1 cellular context compared by ENCODE assay signal in the genomic region with DNA sequence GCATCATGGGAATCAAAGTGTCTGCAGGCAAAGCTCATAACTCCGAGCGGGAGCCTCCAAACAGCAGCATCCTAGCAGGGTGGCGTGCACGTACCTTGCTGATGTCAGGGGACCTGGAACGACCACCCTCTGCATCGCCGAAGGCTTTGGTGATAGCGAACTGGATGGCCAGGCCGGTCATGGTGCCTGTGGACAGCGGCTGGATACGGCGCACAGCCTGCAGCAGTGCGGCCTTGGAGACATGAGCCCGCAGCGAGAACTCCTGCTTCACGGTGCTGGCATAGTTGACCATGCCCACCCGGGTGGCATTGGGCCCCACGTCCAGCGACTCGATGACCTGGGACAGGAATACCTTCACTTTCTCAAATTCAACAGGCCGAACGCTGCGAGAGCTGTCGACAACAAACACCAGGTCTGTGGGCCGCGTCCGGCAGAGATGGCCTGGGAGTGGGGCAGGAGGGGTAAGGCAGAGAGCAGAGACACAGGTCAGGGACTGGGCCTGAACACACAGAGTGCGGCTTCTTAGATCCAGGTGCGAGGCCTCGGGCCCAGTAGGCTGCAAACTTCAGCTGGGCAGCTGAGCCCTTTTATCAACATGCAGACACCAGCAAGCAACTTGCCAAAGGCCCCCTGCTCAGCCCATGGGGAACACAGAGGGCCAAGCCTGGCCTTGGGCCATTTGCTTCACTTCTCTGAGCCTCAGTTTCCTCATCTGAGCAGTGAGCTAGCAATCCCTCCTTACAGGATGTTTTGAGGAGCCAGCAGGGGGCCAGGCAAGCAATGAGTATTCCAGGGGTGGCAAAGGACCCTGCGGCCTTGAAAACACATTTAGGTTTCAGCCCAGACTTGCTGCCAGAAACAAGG.
TF ChIP-seq lines count a peak whose summit lies in the region.

No MANE protein-coding gene starts in this region.

TF ChIP-seq in SK-N-SH treated with all-trans-retinoic acid at 6 μM for 48 hours, 23 proteins besides CTCF, POLR2A, EP300 and RAD21 (continued from another document):
- TF ChIP-seq, protein P1, sequence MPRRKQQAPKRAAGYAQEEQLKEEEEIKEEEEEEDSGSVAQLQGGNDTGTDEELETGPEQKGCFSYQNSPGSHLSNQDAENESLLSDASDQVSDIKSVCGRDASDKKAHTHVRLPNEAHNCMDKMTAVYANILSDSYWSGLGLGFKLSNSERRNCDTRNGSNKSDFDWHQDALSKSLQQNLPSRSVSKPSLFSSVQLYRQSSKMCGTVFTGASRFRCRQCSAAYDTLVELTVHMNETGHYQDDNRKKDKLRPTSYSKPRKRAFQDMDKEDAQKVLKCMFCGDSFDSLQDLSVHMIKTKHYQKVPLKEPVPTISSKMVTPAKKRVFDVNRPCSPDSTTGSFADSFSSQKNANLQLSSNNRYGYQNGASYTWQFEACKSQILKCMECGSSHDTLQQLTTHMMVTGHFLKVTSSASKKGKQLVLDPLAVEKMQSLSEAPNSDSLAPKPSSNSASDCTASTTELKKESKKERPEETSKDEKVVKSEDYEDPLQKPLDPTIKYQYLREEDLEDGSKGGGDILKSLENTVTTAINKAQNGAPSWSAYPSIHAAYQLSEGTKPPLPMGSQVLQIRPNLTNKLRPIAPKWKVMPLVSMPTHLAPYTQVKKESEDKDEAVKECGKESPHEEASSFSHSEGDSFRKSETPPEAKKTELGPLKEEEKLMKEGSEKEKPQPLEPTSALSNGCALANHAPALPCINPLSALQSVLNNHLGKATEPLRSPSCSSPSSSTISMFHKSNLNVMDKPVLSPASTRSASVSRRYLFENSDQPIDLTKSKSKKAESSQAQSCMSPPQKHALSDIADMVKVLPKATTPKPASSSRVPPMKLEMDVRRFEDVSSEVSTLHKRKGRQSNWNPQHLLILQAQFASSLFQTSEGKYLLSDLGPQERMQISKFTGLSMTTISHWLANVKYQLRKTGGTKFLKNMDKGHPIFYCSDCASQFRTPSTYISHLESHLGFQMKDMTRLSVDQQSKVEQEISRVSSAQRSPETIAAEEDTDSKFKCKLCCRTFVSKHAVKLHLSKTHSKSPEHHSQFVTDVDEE (CRISPR knock-in tag; IDR thresholded peaks at IDR 0.05), result no peak
- TF ChIP-seq TOX (CRISPR knock-in tag; IDR thresholded peaks at IDR 0.05; ENCODE audit: borderline replicate concordance) (no peak), SNAI2 (CRISPR knock-in tag; IDR thresholded peaks at IDR 0.05) (no peak), OSR1 (CRISPR knock-in tag; IDR thresholded peaks at IDR 0.05) (no peak), ESRRG (CRISPR knock-in tag; IDR thresholded peaks at IDR 0.05) (no peak), ARNTL (CRISPR knock-in tag; IDR thresholded peaks at IDR 0.05; ENCODE audit: borderline replicate concordance, low read depth) (no peak), TCF4 (CRISPR knock-in tag; IDR thresholded peaks at IDR 0.05; ENCODE audit: borderline replicate concordance) (no peak), ZFP30 (CRISPR knock-in tag; IDR thresholded peaks at IDR 0.05) (no peak)
- TF ChIP-seq, protein P2, sequence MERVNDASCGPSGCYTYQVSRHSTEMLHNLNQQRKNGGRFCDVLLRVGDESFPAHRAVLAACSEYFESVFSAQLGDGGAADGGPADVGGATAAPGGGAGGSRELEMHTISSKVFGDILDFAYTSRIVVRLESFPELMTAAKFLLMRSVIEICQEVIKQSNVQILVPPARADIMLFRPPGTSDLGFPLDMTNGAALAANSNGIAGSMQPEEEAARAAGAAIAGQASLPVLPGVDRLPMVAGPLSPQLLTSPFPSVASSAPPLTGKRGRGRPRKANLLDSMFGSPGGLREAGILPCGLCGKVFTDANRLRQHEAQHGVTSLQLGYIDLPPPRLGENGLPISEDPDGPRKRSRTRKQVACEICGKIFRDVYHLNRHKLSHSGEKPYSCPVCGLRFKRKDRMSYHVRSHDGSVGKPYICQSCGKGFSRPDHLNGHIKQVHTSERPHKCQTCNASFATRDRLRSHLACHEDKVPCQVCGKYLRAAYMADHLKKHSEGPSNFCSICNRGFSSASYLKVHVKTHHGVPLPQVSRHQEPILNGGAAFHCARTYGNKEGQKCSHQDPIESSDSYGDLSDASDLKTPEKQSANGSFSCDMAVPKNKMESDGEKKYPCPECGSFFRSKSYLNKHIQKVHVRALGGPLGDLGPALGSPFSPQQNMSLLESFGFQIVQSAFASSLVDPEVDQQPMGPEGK (CRISPR knock-in tag; IDR thresholded peaks at IDR 0.05; ENCODE audit: borderline replicate concordance), result no peak
- TF ChIP-seq, protein P3, sequence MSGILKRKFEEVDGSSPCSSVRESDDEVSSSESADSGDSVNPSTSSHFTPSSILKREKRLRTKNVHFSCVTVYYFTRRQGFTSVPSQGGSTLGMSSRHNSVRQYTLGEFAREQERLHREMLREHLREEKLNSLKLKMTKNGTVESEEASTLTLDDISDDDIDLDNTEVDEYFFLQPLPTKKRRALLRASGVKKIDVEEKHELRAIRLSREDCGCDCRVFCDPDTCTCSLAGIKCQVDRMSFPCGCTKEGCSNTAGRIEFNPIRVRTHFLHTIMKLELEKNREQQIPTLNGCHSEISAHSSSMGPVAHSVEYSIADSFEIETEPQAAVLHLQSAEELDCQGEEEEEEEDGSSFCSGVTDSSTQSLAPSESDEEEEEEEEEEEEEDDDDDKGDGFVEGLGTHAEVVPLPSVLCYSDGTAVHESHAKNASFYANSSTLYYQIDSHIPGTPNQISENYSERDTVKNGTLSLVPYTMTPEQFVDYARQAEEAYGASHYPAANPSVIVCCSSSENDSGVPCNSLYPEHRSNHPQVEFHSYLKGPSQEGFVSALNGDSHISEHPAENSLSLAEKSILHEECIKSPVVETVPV (CRISPR knock-in tag; IDR thresholded peaks at IDR 0.05), result no peak
- TF ChIP-seq, protein P4, sequence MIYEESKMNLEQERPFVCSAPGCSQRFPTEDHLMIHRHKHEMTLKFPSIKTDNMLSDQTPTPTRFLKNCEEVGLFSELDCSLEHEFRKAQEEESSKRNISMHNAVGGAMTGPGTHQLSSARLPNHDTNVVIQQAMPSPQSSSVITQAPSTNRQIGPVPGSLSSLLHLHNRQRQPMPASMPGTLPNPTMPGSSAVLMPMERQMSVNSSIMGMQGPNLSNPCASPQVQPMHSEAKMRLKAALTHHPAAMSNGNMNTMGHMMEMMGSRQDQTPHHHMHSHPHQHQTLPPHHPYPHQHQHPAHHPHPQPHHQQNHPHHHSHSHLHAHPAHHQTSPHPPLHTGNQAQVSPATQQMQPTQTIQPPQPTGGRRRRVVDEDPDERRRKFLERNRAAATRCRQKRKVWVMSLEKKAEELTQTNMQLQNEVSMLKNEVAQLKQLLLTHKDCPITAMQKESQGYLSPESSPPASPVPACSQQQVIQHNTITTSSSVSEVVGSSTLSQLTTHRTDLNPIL (CRISPR knock-in tag; IDR thresholded peaks at IDR 0.05; ENCODE audit: low read depth), result no peak
